In genomic region chr10:99280472-99280871, GRCh38 we compare ENCODE assay signal across 12 cellular contexts. TPM values are rescaled to one million over a fixed set of nuclear protein-coding genes. Genes with fewer than 3 reads are reported as not detected.
DNase-seq lines count a peak whose midpoint lies in the region; ATAC-seq, FAIRE-seq and TF ChIP-seq lines count a peak whose summit lies in the region.
"Had no signal": no experiment of that assay in that cellular context is flagged by ENCODE, and none has a peak within 500 bp of the region (broad histone marks: within the 10 kb centered on the region; RNA-seq: fewer than 3 reads in every experiment).

No MANE protein-coding gene starts in this region.

- no TSS peak for BruUV-seq in GM12878 (replicated peaks; lab: Mats Ljungman, UMichigan)

- SMC1A ChIA-PET in GM12878 (lab: Charles Lee; ENCODE audit: uncharacterized antibody, unreplicated experiment) = interaction anchor here (1.2 kb wide), 1 partner anchor 81 kb away, joined by 3 read pairs; no protein-coding TSS in a partner anchor

- no peaks in the 10 kb centered on the region for H4K20me1 ChIP-seq in GM12878 (ENCODE audit: control insufficient read depth, insufficient read depth)

- CTCF ChIA-PET in GM12878 (lab: Yijun Ruan, JAX) = interaction anchor here (1.2 to 1.7 kb wide), 2 partner anchors 9 to 34 kb away, joined by 3 to 5 read pairs; no protein-coding TSS in a partner anchor

- no peak overlapping the region for H3K27ac ChIP-seq in GM12878 (ENCODE audit: control insufficient read depth, insufficient read depth)

- no peaks in the 10 kb centered on the region for H3K4me1 ChIP-seq in GM12878 (ENCODE audit: control insufficient read depth, insufficient read depth, low read length)

- ATAC-seq in GM18858 (IDR thresholded peaks at IDR 0.05; ENCODE audit: unreplicated experiment) = peak; percentile 78
- peak; percentile 89 for ATAC-seq in GM21717 (IDR thresholded peaks at IDR 0.05; ENCODE audit: unreplicated experiment)
- ATAC-seq in HG03175 (IDR thresholded peaks at IDR 0.05; ENCODE audit: unreplicated experiment) = peak; percentile 47
- ATAC-seq in GM12878 = peak; percentile 74
- ATAC-seq in HG03097 (IDR thresholded peaks at IDR 0.05; ENCODE audit: low FRiP score, unreplicated experiment) = no peak
- ATAC-seq: activated CD8-positive, alpha-beta T cell treated with anti-CD3 and anti-CD28 coated beads for 36 hours had no signal

- POLR2A ChIA-PET in GM12878 (lab: Charles Lee) = no interaction called here

- H3K9ac ChIP-seq in GM12878 (ENCODE audit: control insufficient read depth, insufficient read depth, low read length) = no peak overlapping the region

- H2AFZ ChIP-seq in GM12878 (ENCODE audit: control insufficient read depth, low read depth, low read length) = no peak overlapping the region

- RAD21 ChIA-PET in GM12878 (lab: Charles Lee; ENCODE audit: unreplicated experiment) = interaction anchor here (0.9 kb wide), 1 partner anchor 838 kb away, joined by 3 read pairs; no protein-coding TSS in a partner anchor

- no peaks in the 10 kb centered on the region for H3K79me2 ChIP-seq in GM12878 (ENCODE audit: control insufficient read depth, insufficient read depth, low read length)

- WGBS in GM12878 (ENCODE audit: insufficient coverage, insufficient replicate concordance, low lambda C conversion rate, missing lambda C conversion rate) = 2% methylated on average over 2 of the region's 2 CpGs

- H3K36me3 ChIP-seq in GM12878 (ENCODE audit: control insufficient read depth in 2 of 2, insufficient read depth in 2 of 2, low read length in 1 of 2) = no peaks in the 10 kb centered on the region

- peak; percentile 59 for FAIRE-seq in GM12878 (lab: Jason Lieb, UNC)

- H3K4me2 ChIP-seq in GM12878 (ENCODE audit: control insufficient read depth, insufficient read depth) = no peak overlapping the region

- TF ChIP-seq EP300 in GM12878 (IDR thresholded peaks at IDR 0.05; ENCODE audit: borderline replicate concordance in 1 of 2, control insufficient read depth in 1 of 2, low read depth in 2 of 2, low read length in 2 of 2) = no peak

- intact Hi-C loops in GM12878 (cut with micrococcal nuclease; ENCODE audit: unreplicated experiment) = no loop called here

- TF ChIP-seq RAD21 in GM12878 (IDR thresholded peaks at IDR 0.05; ENCODE audit: insufficient read depth, low read depth, low read length) = no peak

- H3K4me3 ChIP-seq in GM12878 = no peak overlapping the region

- no peak for DNase-seq in GM12878 (ENCODE audit: low read depth, low spot score)
- DNase-seq in dedifferentiated amniotic fluid mesenchymal stem cell (ENCODE audit: extremely low spot score) = no peak
- DNase-seq in NCI-H446 treated with DMSO at 0.1 percent for 48 hours (lab: John Stamatoyannopoulos, UW) = no peak
- DNase-seq in AG08396 (ENCODE audit: low spot score) = no peak
- DNase-seq: activated CD8-positive, alpha-beta T cell treated with anti-CD3 and anti-CD28 coated beads for 36 hours; activated naive CD4-positive, alpha-beta T cell treated with anti-CD3 and anti-CD28 coated beads for 36 hours; AML-193 had no signal

- in situ Hi-C loops in GM12878 (cut with MboI) = no loop called here

- TF ChIP-seq CTCF in GM12878 (IDR thresholded peaks at IDR 0.05 in 2 of 3, conservative IDR thresholded peaks at IDR 0.05 in 1 of 3; ENCODE audit: control insufficient read depth in 2 of 3, extremely low read depth in 1 of 3, insufficient read depth in 1 of 3, low read depth in 3 of 3, low read length in 3 of 3) = no peak

- no peaks in the 10 kb centered on the region; the same call in 2 of the 3 replicates for H3K9me3 ChIP-seq in GM12878 (replicated peaks; ENCODE audit: control insufficient read depth, insufficient read depth, low read length)

- TF ChIP-seq POLR2A in GM12878 (IDR thresholded peaks at IDR 0.05; ENCODE audit: low read depth, low read length) = no peak

- no peaks in the 10 kb centered on the region for H3K27me3 ChIP-seq in GM12878 (replicated peaks in 1 of 2; ENCODE audit: control insufficient read depth in 2 of 2, insufficient read depth in 2 of 2, low read length in 1 of 2)

TF ChIP-seq in GM12878, 131 proteins besides CTCF, POLR2A, EP300 and RAD21:
- TF ChIP-seq ZNF24 (IDR thresholded peaks at IDR 0.05) (no peak), ZNF207 (IDR thresholded peaks at IDR 0.05; ENCODE audit: borderline replicate concordance) (no peak), ZSCAN29 (IDR thresholded peaks at IDR 0.05) (no peak), TCF12 (IDR thresholded peaks at IDR 0.05; ENCODE audit: low read depth, low read length) (no peak), CREM (IDR thresholded peaks at IDR 0.05; ENCODE audit: low read depth) (no peak), POU2F2 (IDR thresholded peaks at IDR 0.05; ENCODE audit: borderline replicate concordance, low read depth, low read length) (0 out of 3 replicates have a peak, but pooled peaks have one; percentile 54), IKZF2 (IDR thresholded peaks at IDR 0.05) (0 out of 4 replicates have a peak, but pooled peaks of 1 of the 2 experiments have one; percentile 46)
TF ChIP-seq in GM12878: peak in this region for 2.

RNA-seq across cellular contexts. Expression of gene HPSE2, which starts 44.8 kb away (rescaled TPM):
- not detected in 2 replicates for total RNA-seq in GM12878 (2013; cell fraction: nucleolus; rRNA removed)
- total RNA-seq in GM12878 (2014; rRNA removed) = not detected in 2 replicates
- total RNA-seq in GM12878 (2014; rRNA removed; fragmentation: Illumina TruSeq; extraction: Trizol) = not detected in 2 replicates
- total RNA-seq in GM12878 (2021) = not detected in 2 replicates
- not detected for polyA plus RNA-seq in GM12878 (2011; ENCODE audit: low read depth)
- polyA plus RNA-seq in GM12878 (2011; rRNA removed) = not detected in 2 replicates
- polyA plus RNA-seq in GM12878 (2011; cell fraction: cytosol; rRNA removed) = 0.04 TPM in 1 of 2 replicates, not detected in the other
- 0.03 TPM in 1 of 2 replicates, not detected in the other for polyA plus RNA-seq in GM12878 (2011; cell fraction: nucleus; rRNA removed)
- polyA plus RNA-seq in GM12878 (2012) = 0.07 and 0.15 TPM in 2 replicates
- polyA plus RNA-seq in GM12878 (2014; fragmentation: Illumina TruSeq; extraction: Trizol) = not detected in 2 replicates
- polyA plus RNA-seq in GM12878 (2014; fragmentation: Nextera tagmentation; extraction: Ambion mirVana) = not detected
- not detected in 2 replicates for polyA plus RNA-seq in GM12878 (2014; rRNA removed)
- under 1 TPM in 1 of 2 experiments, not detected in 1; 0.06 TPM for polyA plus RNA-seq in GM12878 (2016; fragmentation: Nextera tagmentation; extraction: Ambion mirVana)
- not detected in 2 replicates for polyA minus RNA-seq in GM12878 (2011; rRNA and poly(A)+ RNA removed)
- not detected in 2 replicates for polyA minus RNA-seq in GM12878 (2011; cell fraction: cytosol; rRNA and poly(A)+ RNA removed)
- not detected in 2 replicates for polyA minus RNA-seq in GM12878 (2011; cell fraction: nucleus; rRNA and poly(A)+ RNA removed)
- total RNA-seq: activated CD8-positive, alpha-beta T cell treated with anti-CD3 and anti-CD28 coated beads for 36 hours; activated naive CD4-positive, alpha-beta T cell treated with anti-CD3 and anti-CD28 coated beads for 36 hours; LHCN-M2 had no signal

RNA-seq across cellular contexts. Expression of gene CNNM1, which starts 48.7 kb away (rescaled TPM):
- total RNA-seq in GM12878 (2013; cell fraction: nucleolus; rRNA removed) = not detected in 2 replicates
- total RNA-seq in GM12878 (2014; rRNA removed) (not detected in 2 replicates), GM12878 (2014; rRNA removed; fragmentation: Illumina TruSeq; extraction: Trizol) (not detected in 2 replicates), GM12878 (2021) (not detected in 2 replicates)
- polyA plus RNA-seq in GM12878 (2011; ENCODE audit: low read depth) = 0.04 TPM
- polyA plus RNA-seq in GM12878 (2011; rRNA removed) (not detected in 2 replicates), GM12878 (2014; fragmentation: Illumina TruSeq; extraction: Trizol) (0.01 TPM in 1 of 2 replicates, not detected in the other), GM12878 (2014; fragmentation: Nextera tagmentation; extraction: Ambion mirVana) (not detected), GM12878 (2014; rRNA removed) (not detected in 2 replicates), GM12878 (2016; fragmentation: Nextera tagmentation; extraction: Ambion mirVana) (not detected)
- polyA plus RNA-seq in GM12878 (2011; cell fraction: cytosol; rRNA removed) = not detected in 2 replicates
- polyA plus RNA-seq in GM12878 (2011; cell fraction: nucleus; rRNA removed) = not detected in 2 replicates
- 0.03 TPM in 1 of 2 replicates, not detected in the other for polyA plus RNA-seq in GM12878 (2012)
- not detected in 2 replicates for polyA minus RNA-seq in GM12878 (2011; rRNA and poly(A)+ RNA removed)
- not detected in 2 replicates for polyA minus RNA-seq in GM12878 (2011; cell fraction: cytosol; rRNA and poly(A)+ RNA removed)
- polyA minus RNA-seq in GM12878 (2011; cell fraction: nucleus; rRNA and poly(A)+ RNA removed) = not detected in 2 replicates
